ENCODE assay signal across 17 cellular contexts in the genomic region with DNA sequence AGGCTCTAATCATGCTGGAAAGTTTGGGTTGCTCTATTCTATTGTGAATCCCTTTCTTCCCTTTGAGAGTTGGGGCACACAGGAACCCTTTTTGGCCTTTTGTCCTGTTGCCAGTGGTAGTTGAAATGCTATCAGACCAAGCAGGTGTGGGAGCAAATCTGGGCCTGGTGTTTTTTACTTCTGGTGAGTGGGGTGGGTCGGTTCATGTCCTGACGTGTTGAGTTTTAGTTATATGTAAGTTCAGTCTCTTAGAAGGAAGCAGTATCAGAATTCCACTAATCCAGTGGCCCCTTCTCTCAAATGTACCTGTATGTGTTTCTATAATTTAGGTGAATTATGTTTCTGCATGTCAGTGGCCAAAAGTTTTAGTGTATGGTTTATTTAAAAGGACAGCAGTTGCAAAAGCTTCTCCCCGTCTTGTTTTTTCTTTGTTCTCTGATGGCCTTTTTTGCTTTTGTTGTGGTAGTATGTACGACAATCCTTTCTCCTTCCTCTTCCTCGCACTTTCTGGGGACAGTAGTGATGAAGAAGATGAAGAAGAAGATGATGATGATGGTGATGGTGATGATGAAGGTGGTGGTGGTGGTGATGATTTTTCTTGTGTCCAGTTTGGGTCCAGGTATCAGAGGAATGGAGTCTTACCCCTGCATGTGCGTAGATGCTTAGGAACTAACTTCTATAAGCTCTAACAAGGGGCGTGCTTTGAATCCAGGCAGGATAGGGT.
DNase-seq lines count a peak whose midpoint lies in the region; ATAC-seq and TF ChIP-seq lines count a peak whose summit lies in the region.
"Had no signal": no experiment of that assay in that cellular context is flagged by ENCODE, and none has a peak within 500 bp of the region (broad histone marks: within the 10 kb centered on the region; RNA-seq: fewer than 3 reads in every experiment).

No MANE protein-coding gene starts in this region.

- dilution Hi-C loops in mammary epithelial cell (cut with HindIII; ENCODE audit: low sequenced_read_pairs), result loop anchor here (5.0 kb wide), 1 partner anchor 35 kb away; no protein-coding TSS in a partner anchor

- H3K4me1 Mint-ChIP-seq in MCF 10A (ENCODE audit: insufficient read depth, unreplicated experiment) (peaks cover 20% of the 10 kb centered on the region), nephron progenitor cell (peaks cover 24% of the 10 kb centered on the region)
- H3K4me1 Mint-ChIP-seq: CD8-positive, alpha-beta memory T cell had no signal

- H3K27me3 ChIP-seq in breast epithelium (no peaks in the 10 kb centered on the region), mammary epithelial cell (ENCODE audit: insufficient read depth, low read length) (no peaks in the 10 kb centered on the region), thyroid gland (no peaks in the 10 kb centered on the region)
- H3K27me3 ChIP-seq: stomach had no signal

- H3K36me3 ChIP-seq in breast epithelium (no peaks in the 10 kb centered on the region), mammary epithelial cell (ENCODE audit: insufficient read depth, low read length) (no peaks in the 10 kb centered on the region), thyroid gland (peaks cover 36 to 40% of the 10 kb centered on the region in 2 donors)

- H3K27ac ChIP-seq in breast epithelium (no peak overlapping the region), mammary epithelial cell (ENCODE audit: insufficient read depth, low read depth, low read length) (no peak overlapping the region), thyroid gland (peak overlapping the region in 2 of 3 donors; percentile 83 to 84)
- H3K27ac ChIP-seq: lower lobe of right lung had no signal

- TSS peak; percentile 9 for BruUV-seq in MCF 10A (replicated peaks; lab: Mats Ljungman, UMichigan)
- no TSS peak for BruUV-seq in mammary epithelial cell (replicated peaks; lab: Mats Ljungman, UMichigan)

- H3K27ac Mint-ChIP-seq in MCF 10A (ENCODE audit: low read depth, unreplicated experiment), result peak overlapping the region; percentile 75
- H3K27ac Mint-ChIP-seq in nephron progenitor cell, result peak overlapping the region; percentile 33
- H3K27ac Mint-ChIP-seq: CD8-positive, alpha-beta memory T cell; natural killer cell treated with Interleukin-12 subunit alpha and Interleukin-12 subunit beta and Interleukin-15 and Interleukin-18, amount 100 ng/mL, for 72 hours had no signal

- no peak for TF ChIP-seq POLR2A in breast epithelium (IDR thresholded peaks at IDR 0.05)
- no peak for TF ChIP-seq POLR2A in thyroid gland (IDR thresholded peaks at IDR 0.05)

- H3K79me2 ChIP-seq in mammary epithelial cell (ENCODE audit: insufficient read depth, low read length), result peaks cover 20% of the 10 kb centered on the region

- H3K9ac ChIP-seq in mammary epithelial cell (ENCODE audit: insufficient read depth, low read length), result no peak overlapping the region

- ATAC-seq in HG02973 (IDR thresholded peaks at IDR 0.05; ENCODE audit: unreplicated experiment) (no peak), GM21528 (IDR thresholded peaks at IDR 0.05; ENCODE audit: low FRiP score, unreplicated experiment) (no peak)
- ATAC-seq: lower lobe of right lung; natural killer cell treated with Interleukin-12 subunit alpha and Interleukin-12 subunit beta and Interleukin-15 and Interleukin-18, amount 100 ng/mL, for 72 hours had no signal

- H3K9me3 Mint-ChIP-seq in MCF 10A (ENCODE audit: unreplicated experiment), result no peaks in the 10 kb centered on the region
- no peaks in the 10 kb centered on the region for H3K9me3 Mint-ChIP-seq in nephron progenitor cell
- H3K9me3 Mint-ChIP-seq: CD8-positive, alpha-beta memory T cell; natural killer cell treated with Interleukin-12 subunit alpha and Interleukin-12 subunit beta and Interleukin-15 and Interleukin-18, amount 100 ng/mL, for 72 hours had no signal

- no peak overlapping the region for H2AFZ ChIP-seq in mammary epithelial cell (ENCODE audit: low read depth, low read length)

- WGBS in mammary epithelial cell (ENCODE audit: low coverage, missing lambda C conversion rate), result 87% methylated on average over 7 of the region's 7 CpGs
- WGBS in thyroid gland, 2 donors, result 95 to 97% methylated on average over 7 of the region's 7 CpGs

- intact Hi-C loops in MCF 10A (cut with micrococcal nuclease) (loop anchor here (5.0 kb wide), 1 partner anchor 75 kb away; the partner anchor contains the start of gene UBE4B), breast epithelium (cut with DNase I; ENCODE audit: low total_unique reads) (no loop called here), mammary epithelial cell (cut with micrococcal nuclease) (loop anchor here (5.0 kb wide), 1 partner anchor 45 kb away; no protein-coding TSS in a partner anchor), thyroid gland (cut with DNase I) (no loop called here)

- peak overlapping the region; percentile 6 for H3K4me2 ChIP-seq in mammary epithelial cell (ENCODE audit: insufficient read depth, low read depth, low read length)

- H3K27me3 Mint-ChIP-seq in MCF 10A (ENCODE audit: insufficient read depth, unreplicated experiment) (no peaks in the 10 kb centered on the region), nephron progenitor cell (ENCODE audit: low read depth, poor library complexity) (no peaks in the 10 kb centered on the region)
- H3K27me3 Mint-ChIP-seq: CD8-positive, alpha-beta memory T cell; natural killer cell treated with Interleukin-12 subunit alpha and Interleukin-12 subunit beta and Interleukin-15 and Interleukin-18, amount 100 ng/mL, for 72 hours had no signal

- no peaks in the 10 kb centered on the region for H4K20me1 ChIP-seq in mammary epithelial cell (ENCODE audit: insufficient read depth, low read length)

- H3K9me3 ChIP-seq in breast epithelium (no peaks in the 10 kb centered on the region), mammary epithelial cell (replicated peaks; ENCODE audit: insufficient read depth, low read length) (no peaks in the 10 kb centered on the region), thyroid gland (no peaks in the 10 kb centered on the region)
- H3K9me3 ChIP-seq: lower lobe of right lung, stomach had no signal

- in situ Hi-C loops in mammary epithelial cell (cut with MboI; ENCODE audit: low sequenced_read_pairs in 2 of 2), result loop anchor here in 1 of 2 donors (25.0 kb wide), 1 partner anchor 145 kb away; no protein-coding TSS in a partner anchor

- H3K4me3 ChIP-seq in breast epithelium, result no peak overlapping the region
- H3K4me3 ChIP-seq in mammary epithelial cell (replicated peaks in 1 of 3; ENCODE audit: insufficient read depth in 1 of 3, low read depth in 2 of 3, low read length in 3 of 3), result no peak overlapping the region
- H3K4me3 ChIP-seq in thyroid gland (replicated peaks in 1 of 3), result no peak overlapping the region
- H3K4me3 ChIP-seq: lower lobe of right lung, stomach had no signal

- CTCF ChIA-PET in MCF 10A (lab: Yijun Ruan, JAX) (no interaction called here), mammary epithelial cell (lab: Charles Lee; ENCODE audit: low non-redundant PET) (no interaction called here)

- peaks cover 75% of the 10 kb centered on the region for H3K36me3 Mint-ChIP-seq in MCF 10A (ENCODE audit: insufficient read depth, unreplicated experiment)
- peaks cover 76% of the 10 kb centered on the region for H3K36me3 Mint-ChIP-seq in nephron progenitor cell (ENCODE audit: low read depth)

- H3K4me1 ChIP-seq in breast epithelium, result no peaks in the 10 kb centered on the region
- peaks cover 26% of the 10 kb centered on the region for H3K4me1 ChIP-seq in mammary epithelial cell (ENCODE audit: insufficient read depth, low read length)
- H3K4me1 ChIP-seq in thyroid gland, result peaks cover 7 to 26% of the 10 kb centered on the region in 2 donors
- H3K4me1 ChIP-seq: lower lobe of right lung had no signal

- POLR2A ChIA-PET in MCF 10A (lab: Yijun Ruan, JAX), result no interaction called here

- no peak for TF ChIP-seq CTCF in MCF 10A (IDR thresholded peaks at IDR 0.05; ENCODE audit: unreplicated experiment)
- no peak for TF ChIP-seq CTCF in breast epithelium (IDR thresholded peaks at IDR 0.05)
- no peak for TF ChIP-seq CTCF in mammary epithelial cell (conservative IDR thresholded peaks at IDR 0.05 in 1 of 2, IDR thresholded peaks at IDR 0.05 in 1 of 2; ENCODE audit: extremely low read depth in 1 of 2, insufficient read depth in 1 of 2, low read depth in 1 of 2, low read length in 2 of 2)
- no peak for TF ChIP-seq CTCF in nephron progenitor cell (IDR thresholded peaks at IDR 0.05)
- no peak for TF ChIP-seq CTCF in thyroid gland (IDR thresholded peaks at IDR 0.05)

- DNase-seq in MCF 10A (ENCODE audit: unreplicated experiment) (no peak), breast epithelium (ENCODE audit: low spot score in 2 of 2) (no peak), mammary epithelial cell (peak; percentile 23), nephron progenitor cell (no peak), thyroid gland (no peak)
- DNase-seq in stimulated activated CD4-positive, alpha-beta T cell treated with anti-CD3 and anti-CD28 coated beads, Interleukin-2, amount 100 ng/mL, for 24 hours, result no peak
- DNase-seq: anterior cingulate cortex; CD8-positive, alpha-beta memory T cell; dermis blood vessel endothelial cell; NCI-H1436 treated with DMSO at 0.1 percent for 48 hours; NCI-H2227 treated with DMSO at 0.1 percent for 48 hours; NK-92 treated with Interleukin-12 subunit alpha and Interleukin-12 subunit beta, amount 100 ng/mL, for 24 hours; stomach had no signal

- no peak overlapping the region for H3K4me3 Mint-ChIP-seq in MCF 10A (ENCODE audit: unreplicated experiment)
- H3K4me3 Mint-ChIP-seq in nephron progenitor cell, result no peak overlapping the region
- H3K4me3 Mint-ChIP-seq: CD8-positive, alpha-beta memory T cell; natural killer cell treated with Interleukin-12 subunit alpha and Interleukin-12 subunit beta and Interleukin-15 and Interleukin-18, amount 100 ng/mL, for 72 hours had no signal

Comparison
In these comparisons a context has a peak if more than half of its experiments do, and no peak if none do; other contexts are left out.
1. intact Hi-C loops: an anchor here in MCF 10A (5.0 kb wide) and mammary epithelial cell (5.0 kb wide); none called in breast epithelium and thyroid gland.
2. H3K27ac ChIP-seq: peak in thyroid gland (2 of 3); none in breast epithelium (0 of 2) and mammary epithelial cell (single experiment).